ENCODE assay signal across 1 cellular context in the genomic region with DNA sequence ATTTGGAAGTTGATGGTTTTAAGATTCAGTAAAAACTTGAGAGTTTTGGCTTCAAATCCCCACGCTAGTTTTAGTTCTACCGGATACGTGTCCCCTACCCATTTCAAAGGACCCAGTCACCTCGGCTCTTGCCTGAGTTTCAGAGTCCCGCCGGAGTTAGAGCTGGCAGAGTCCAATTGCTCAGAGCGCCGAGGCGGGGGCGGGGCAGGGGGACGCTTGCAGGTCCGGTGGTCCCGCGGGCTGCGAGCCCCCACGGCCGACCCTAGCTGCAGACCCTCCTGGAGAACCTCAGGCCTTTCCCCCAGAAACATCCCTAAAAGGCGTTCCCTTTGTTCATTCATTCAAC.
A peak's percentile ranks its signal among the peaks of the same experiment; 100 is the strongest.
TF ChIP-seq lines count a peak whose summit lies in the region.

No MANE protein-coding gene starts in this region.

TF ChIP-seq in HepG2, 621 proteins besides CTCF, POLR2A, EP300 and RAD21 (continued from another document and continues in another):
- TF ChIP-seq, protein P1, sequence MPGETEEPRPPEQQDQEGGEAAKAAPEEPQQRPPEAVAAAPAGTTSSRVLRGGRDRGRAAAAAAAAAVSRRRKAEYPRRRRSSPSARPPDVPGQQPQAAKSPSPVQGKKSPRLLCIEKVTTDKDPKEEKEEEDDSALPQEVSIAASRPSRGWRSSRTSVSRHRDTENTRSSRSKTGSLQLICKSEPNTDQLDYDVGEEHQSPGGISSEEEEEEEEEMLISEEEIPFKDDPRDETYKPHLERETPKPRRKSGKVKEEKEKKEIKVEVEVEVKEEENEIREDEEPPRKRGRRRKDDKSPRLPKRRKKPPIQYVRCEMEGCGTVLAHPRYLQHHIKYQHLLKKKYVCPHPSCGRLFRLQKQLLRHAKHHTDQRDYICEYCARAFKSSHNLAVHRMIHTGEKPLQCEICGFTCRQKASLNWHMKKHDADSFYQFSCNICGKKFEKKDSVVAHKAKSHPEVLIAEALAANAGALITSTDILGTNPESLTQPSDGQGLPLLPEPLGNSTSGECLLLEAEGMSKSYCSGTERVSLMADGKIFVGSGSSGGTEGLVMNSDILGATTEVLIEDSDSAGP (CRISPR knock-in tag; IDR thresholded peaks at IDR 0.05; ENCODE audit: borderline replicate concordance) = no peak
- TF ChIP-seq SMARCE1 (IDR thresholded peaks at IDR 0.05; ENCODE audit: borderline replicate concordance) (no peak), ZFP41 (CRISPR knock-in tag; IDR thresholded peaks at IDR 0.05; ENCODE audit: borderline replicate concordance) (no peak), ZHX1 (CRISPR knock-in tag; IDR thresholded peaks at IDR 0.05; ENCODE audit: low read depth) (no peak), BCL6 (CRISPR knock-in tag; IDR thresholded peaks at IDR 0.05) (no peak), ZIK1 (CRISPR knock-in tag; IDR thresholded peaks at IDR 0.05; ENCODE audit: borderline replicate concordance, low read depth) (no peak), ZNF773 (CRISPR knock-in tag; IDR thresholded peaks at IDR 0.05; ENCODE audit: borderline replicate concordance) (peak; percentile 63; the same call in 1 of the 2 replicates), PAWR (CRISPR knock-in tag; IDR thresholded peaks at IDR 0.05; ENCODE audit: borderline replicate concordance) (no peak), TBX2 (CRISPR knock-in tag; IDR thresholded peaks at IDR 0.05; ENCODE audit: borderline replicate concordance) (no peak), ZNF670 (CRISPR knock-in tag; IDR thresholded peaks at IDR 0.05; ENCODE audit: borderline replicate concordance) (0 out of 2 replicates have a peak, but pooled peaks have one; percentile 11), NFIB (CRISPR knock-in tag; IDR thresholded peaks at IDR 0.05; ENCODE audit: borderline replicate concordance) (no peak), ESRRA (CRISPR knock-in tag; IDR thresholded peaks at IDR 0.05; ENCODE audit: low read depth) (no peak), ZNF296 (CRISPR knock-in tag; conservative IDR thresholded peaks at IDR 0.05) (no peak), ZFP37 (CRISPR knock-in tag; IDR thresholded peaks at IDR 0.05; ENCODE audit: borderline replicate concordance) (no peak), RELA (CRISPR knock-in tag; IDR thresholded peaks at IDR 0.05) (no peak), ZBTB40 (IDR thresholded peaks at IDR 0.05) (no peak), ZBTB40 (CRISPR knock-in tag; IDR thresholded peaks at IDR 0.05) (peak; percentile 4; the same call in 1 of the 2 replicates), EZH2 (conservative IDR thresholded peaks at IDR 0.05; ENCODE audit: low read depth, low read length) (no peak), ZNF768 (CRISPR knock-in tag; IDR thresholded peaks at IDR 0.05) (no peak), BRD4 (CRISPR knock-in tag; IDR thresholded peaks at IDR 0.05) (no peak), RCOR2 (CRISPR knock-in tag; IDR thresholded peaks at IDR 0.05) (no peak), THRA (CRISPR knock-in tag; IDR thresholded peaks at IDR 0.05; ENCODE audit: borderline replicate concordance) (no peak; the same call in 1 of the 2 replicates), MAFG (CRISPR knock-in tag; IDR thresholded peaks at IDR 0.05) (no peak), KDM6A (CRISPR knock-in tag; IDR thresholded peaks at IDR 0.05; ENCODE audit: low read depth) (no peak), SKI (IDR thresholded peaks at IDR 0.05; ENCODE audit: partially characterized antibody) (peak; percentile 20), ZXDC (CRISPR knock-in tag; IDR thresholded peaks at IDR 0.05) (peak; percentile 71; the same call in 1 of the 2 replicates), ZBTB7A (CRISPR knock-in tag; IDR thresholded peaks at IDR 0.05) (peak; percentile 95)
- TF ChIP-seq, protein P2, sequence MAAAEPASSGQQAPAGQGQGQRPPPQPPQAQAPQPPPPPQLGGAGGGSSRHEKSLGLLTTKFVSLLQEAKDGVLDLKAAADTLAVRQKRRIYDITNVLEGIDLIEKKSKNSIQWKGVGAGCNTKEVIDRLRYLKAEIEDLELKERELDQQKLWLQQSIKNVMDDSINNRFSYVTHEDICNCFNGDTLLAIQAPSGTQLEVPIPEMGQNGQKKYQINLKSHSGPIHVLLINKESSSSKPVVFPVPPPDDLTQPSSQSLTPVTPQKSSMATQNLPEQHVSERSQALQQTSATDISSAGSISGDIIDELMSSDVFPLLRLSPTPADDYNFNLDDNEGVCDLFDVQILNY (CRISPR knock-in tag; conservative IDR thresholded peaks at IDR 0.05) = no peak
